Comparison of ENCODE assay signal across 8 cellular contexts in genomic region chr5:74641778-74642542, GRCh38. TPM values are rescaled to one million over a fixed set of nuclear protein-coding genes. Genes with fewer than 3 reads are reported as not detected.
DNase-seq lines count a peak whose midpoint lies in the region; ATAC-seq and TF ChIP-seq lines count a peak whose summit lies in the region.

No MANE protein-coding gene starts in this region.

- peaks cover 69% of the 10 kb centered on the region for H3K27me3 Mint-ChIP-seq in activated T-cell treated with anti-CD3 and anti-CD28 coated beads, Interleukin-2, amount 50 U/mL, for 24 hours

- H3K4me3 Mint-ChIP-seq in activated T-cell treated with anti-CD3 and anti-CD28 coated beads, Interleukin-2, amount 50 U/mL, for 24 hours, result peak overlapping the region; percentile 80

- TF ChIP-seq EP300 in neural cell (conservative IDR thresholded peaks at IDR 0.05; ENCODE audit: poor library complexity, severe bottlenecking), result no peak

- H3K9me3 Mint-ChIP-seq in activated T-cell treated with anti-CD3 and anti-CD28 coated beads, Interleukin-2, amount 50 U/mL, for 24 hours, result no peaks in the 10 kb centered on the region

- H3K4me3 ChIP-seq in fibroblast of villous mesenchyme (ENCODE audit: low read depth, low read length), result peak overlapping the region; percentile 85
- H3K4me3 ChIP-seq in neural cell (ENCODE audit: low read length), result peak overlapping the region; percentile 97

- TF ChIP-seq CTCF in fibroblast of villous mesenchyme (IDR thresholded peaks at IDR 0.05; ENCODE audit: insufficient read depth, low read depth, low read length) (peak; percentile 65), neural cell (IDR thresholded peaks at IDR 0.05; ENCODE audit: poor library complexity, severe bottlenecking) (peak; percentile 89)

- TF ChIP-seq RAD21 in neural cell (conservative IDR thresholded peaks at IDR 0.05), result peak; percentile 92

- peak overlapping the region; percentile 94 for H3K27ac ChIP-seq in neural cell (ENCODE audit: low read length)

- H3K79me2 ChIP-seq in neural cell (replicated peaks; ENCODE audit: insufficient read depth, low read length), result peaks cover 34% of the 10 kb centered on the region

- H4K20me1 ChIP-seq in neural cell (ENCODE audit: insufficient read depth), result peaks cover 12% of the 10 kb centered on the region

- H3K9ac ChIP-seq in neural cell (ENCODE audit: low read length), result peak overlapping the region; percentile 96

- H2AFZ ChIP-seq in neural cell (ENCODE audit: low read depth, low read length), result peak overlapping the region; percentile 18

- H3K4me2 ChIP-seq in neural cell (ENCODE audit: low read length), result peak overlapping the region; percentile 96

- no peaks in the 10 kb centered on the region for H3K9me3 ChIP-seq in neural cell (ENCODE audit: low read length)

- H3K36me3 Mint-ChIP-seq in activated T-cell treated with anti-CD3 and anti-CD28 coated beads, Interleukin-2, amount 50 U/mL, for 24 hours (ENCODE audit: low read depth), result no peaks in the 10 kb centered on the region

- peaks cover 5% of the 10 kb centered on the region for H3F3A ChIP-seq in neural cell (ENCODE audit: insufficient read depth, low read length, poor library complexity, severe bottlenecking)

- peak; percentile 67 for DNase-seq in activated effector memory CD4-positive, alpha-beta T cell treated with anti-CD3 and anti-CD28 coated beads, Interleukin-2, amount 50 U/mL, for 16 hours
- DNase-seq in activated effector memory CD4-positive, alpha-beta T cell treated with Interleukin-2 at 50 U/mL for 16 hours, result no peak
- peak; percentile 70 for DNase-seq in NCI-H226
- peak; percentile 53 for DNase-seq in activated T-cell treated with anti-CD3 and anti-CD28 coated beads, Interleukin-2, amount 50 U/mL, for 24 hours
- peak; percentile 82 for DNase-seq in fibroblast of villous mesenchyme (ENCODE audit: low read depth)

- H3K36me3 ChIP-seq in neural cell (ENCODE audit: insufficient read depth, low read length), result no peaks in the 10 kb centered on the region

- no peaks in the 10 kb centered on the region for H3K27me3 ChIP-seq in neural cell (ENCODE audit: insufficient read depth, low read depth, low read length)

- no peaks in the 10 kb centered on the region for H3K9me2 ChIP-seq in neural cell (ENCODE audit: insufficient read depth, low read length)

- H3K4me1 Mint-ChIP-seq in activated T-cell treated with anti-CD3 and anti-CD28 coated beads, Interleukin-2, amount 50 U/mL, for 24 hours (ENCODE audit: low read depth), result peaks cover 39% of the 10 kb centered on the region

- no peak overlapping the region for H3K27ac Mint-ChIP-seq in activated T-cell treated with anti-CD3 and anti-CD28 coated beads, Interleukin-2, amount 50 U/mL, for 24 hours

- no peak for ATAC-seq in GM18909 (IDR thresholded peaks at IDR 0.05; ENCODE audit: poor library complexity, unreplicated experiment)
- no peak for ATAC-seq in HG02623 (IDR thresholded peaks at IDR 0.05; ENCODE audit: unreplicated experiment)

TF ChIP-seq in neural cell, 6 proteins besides CTCF, POLR2A, EP300 and RAD21:
- TF ChIP-seq POLR2AphosphoS5 (IDR thresholded peaks at IDR 0.05) (peak; percentile 17), TAF1 (IDR thresholded peaks at IDR 0.05; ENCODE audit: low read depth) (no peak), SMC3 (conservative IDR thresholded peaks at IDR 0.05; ENCODE audit: poor library complexity) (peak; percentile 93)
TF ChIP-seq in neural cell: peak in this region for 2.

RNA-seq across cellular contexts. Expression of gene ENC1, which starts 1.4 kb away (rescaled TPM):
- total RNA-seq in fibroblast of villous mesenchyme, result 50.3 and 72.1 TPM in 2 replicates
- 449 and 585 TPM in 2 replicates for polyA plus RNA-seq in neural cell
- 1,480 and 1,745 TPM in 2 replicates for polyA minus RNA-seq in neural cell

RNA-seq across cellular contexts. Expression of gene HEXB, which starts 43.1 kb away (rescaled TPM):
- total RNA-seq in fibroblast of villous mesenchyme, result 162 and 187 TPM in 2 replicates
- polyA plus RNA-seq in neural cell, result 23.1 and 25.2 TPM in 2 replicates
- polyA minus RNA-seq in neural cell, result 18.0 and 23.7 TPM in 2 replicates
